ENCODE assay signal across 22 cellular contexts in the genomic region with DNA sequence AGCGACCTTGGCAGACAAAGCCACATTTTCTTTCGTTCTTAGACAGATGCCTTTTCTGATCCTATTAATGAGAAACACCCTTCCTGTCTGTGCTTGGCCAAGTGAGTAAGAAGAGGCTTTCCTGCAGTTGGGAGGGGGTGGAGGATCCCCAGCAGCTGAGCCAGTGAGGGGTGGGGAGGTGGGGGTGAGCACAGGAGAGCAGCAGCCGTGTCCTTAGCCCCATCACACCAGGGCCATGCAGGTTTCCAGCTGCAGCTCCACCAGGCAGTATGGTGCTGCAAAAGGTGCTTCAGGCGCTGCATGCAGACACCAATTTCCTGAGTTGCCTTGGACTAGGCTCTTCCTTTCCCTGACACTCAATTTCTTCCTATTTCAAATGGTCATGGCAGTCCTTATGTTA.
DNase-seq lines count a peak whose midpoint lies in the region; ATAC-seq and TF ChIP-seq lines count a peak whose summit lies in the region.
"Had no signal": no experiment of that assay in that cellular context is flagged by ENCODE, and none has a peak within 500 bp of the region (broad histone marks: within the 10 kb centered on the region; RNA-seq: fewer than 3 reads in every experiment).

No MANE protein-coding gene starts in this region.

- peaks cover 0 to 22% (median 5%) of the 10 kb centered on the region in 4 donors for H3K4me1 Mint-ChIP-seq in naive thymus-derived CD8-positive, alpha-beta T cell
- H3K4me1 Mint-ChIP-seq in HFFc6 (ENCODE audit: low read depth), result no peaks in the 10 kb centered on the region
- H3K4me1 Mint-ChIP-seq: activated CD4-positive, alpha-beta T cell treated with anti-CD3 and anti-CD28 coated beads for 36 hours; activated CD8-positive, alpha-beta memory T cell treated with anti-CD3 and anti-CD28 coated beads, Interleukin-2, amount 10 ng/mL, durations not matched to agents 7 days and 5 days had no signal

- peak overlapping the region; percentile 46 to 91 (median 84) for H3K4me2 ChIP-seq in BLaER1 treated with 17β-estradiol and CSF1 and Interleukin-3, amounts not matched to agents 10 nM and 100 nM
- H3K4me2 ChIP-seq: A549 had no signal

- peaks cover 1 to 17% (median 6%) of the 10 kb centered on the region in 5 donors for H3K27me3 Mint-ChIP-seq in naive thymus-derived CD8-positive, alpha-beta T cell
- peaks cover 14% of the 10 kb centered on the region for H3K27me3 Mint-ChIP-seq in HFFc6 (ENCODE audit: insufficient read depth)

- DNase-seq in NCI-H82 treated with DMSO at 0.1 percent for 48 hours (lab: John Stamatoyannopoulos, UW; ENCODE audit: unreplicated experiment) (peak; percentile 85), foreskin fibroblast (no peak), HFFc6 (no peak), NCI-H748 treated with DMSO at 0.1 percent for 48 hours (lab: John Stamatoyannopoulos, UW) (no peak)
- no peak for DNase-seq in naive thymus-derived CD8-positive, alpha-beta T cell
- DNase-seq: activated CD4-positive, alpha-beta T cell treated with anti-CD3 and anti-CD28 coated beads for 36 hours; activated CD8-positive, alpha-beta memory T cell treated with anti-CD3 and anti-CD28 coated beads, Interleukin-2, amount 10 ng/mL, durations not matched to agents 7 days and 5 days; body of pancreas; C1 segment of cervical spinal cord; hippocampal formation; lower lobe of right lung; MM.1S; NCI-H1694 treated with DMSO at 0.1 percent for 48 hours; NCI-H226; spleen; stimulated activated CD4-positive, alpha-beta T cell treated with anti-CD3 and anti-CD28 coated beads, Interleukin-4, amount 100 ng/mL, for 4 hours; SW 1271 had no signal

- H3K9me3 ChIP-seq in BLaER1 treated with 17β-estradiol and CSF1 and Interleukin-3, amounts not matched to agents 10 nM and 100 nM (replicated peaks in 1 of 11), result peaks cover 0 to 40% (median 25%) of the 10 kb centered on the region in 11 experiments; a peak in 16 of 22 replicates
- H3K9me3 ChIP-seq: A549, body of pancreas, lower lobe of right lung, spleen had no signal

- no peak overlapping the region for H3K4me3 Mint-ChIP-seq in naive thymus-derived CD8-positive, alpha-beta T cell
- no peak overlapping the region for H3K4me3 Mint-ChIP-seq in HFFc6
- H3K4me3 Mint-ChIP-seq: activated CD4-positive, alpha-beta T cell treated with anti-CD3 and anti-CD28 coated beads for 36 hours; activated CD8-positive, alpha-beta memory T cell treated with anti-CD3 and anti-CD28 coated beads, Interleukin-2, amount 10 ng/mL, durations not matched to agents 7 days and 5 days had no signal

- no peaks in the 10 kb centered on the region for H3K27me3 ChIP-seq in BLaER1 treated with 17β-estradiol and CSF1 and Interleukin-3, amounts not matched to agents 10 nM and 100 nM
- H3K27me3 ChIP-seq: body of pancreas had no signal

- peak; percentile 56 for ATAC-seq in GM19043 (IDR thresholded peaks at IDR 0.05; ENCODE audit: low read depth, unreplicated experiment)
- ATAC-seq in GM21825 (IDR thresholded peaks at IDR 0.05; ENCODE audit: unreplicated experiment), result peak; percentile 57
- ATAC-seq in naive thymus-derived CD8-positive, alpha-beta T cell, result no peak
- ATAC-seq: A549; activated CD4-positive, alpha-beta T cell treated with anti-CD3 and anti-CD28 coated beads for 36 hours; activated CD8-positive, alpha-beta memory T cell treated with anti-CD3 and anti-CD28 coated beads, Interleukin-2, amount 10 ng/mL, durations not matched to agents 7 days and 5 days; body of pancreas; lower lobe of right lung had no signal

- peak overlapping the region in 8 of 11 experiments; percentile 45 to 75 (median 62); a peak in 16 of 22 replicates for H3K9ac ChIP-seq in BLaER1 treated with 17β-estradiol and CSF1 and Interleukin-3, amounts not matched to agents 10 nM and 100 nM

- peak overlapping the region in 8 of 10 experiments; percentile 13 to 43 (median 33); a peak in 8 of 20 replicates for H3K4me3 ChIP-seq in BLaER1 treated with 17β-estradiol and CSF1 and Interleukin-3, amounts not matched to agents 10 nM and 100 nM
- H3K4me3 ChIP-seq in foreskin fibroblast (ENCODE audit: low read depth in 1 of 2, low read length in 2 of 2), result no peak overlapping the region
- H3K4me3 ChIP-seq: A549, body of pancreas, lower lobe of right lung, spleen had no signal

- no peak overlapping the region for H3K27ac Mint-ChIP-seq in naive thymus-derived CD8-positive, alpha-beta T cell
- no peak overlapping the region for H3K27ac Mint-ChIP-seq in HFFc6
- H3K27ac Mint-ChIP-seq: activated CD4-positive, alpha-beta T cell treated with anti-CD3 and anti-CD28 coated beads for 36 hours; activated CD8-positive, alpha-beta memory T cell treated with anti-CD3 and anti-CD28 coated beads, Interleukin-2, amount 10 ng/mL, durations not matched to agents 7 days and 5 days; activated T-helper 2 cell treated with anti-CD3 and anti-CD28 coated beads, Interferon-gamma antibody, Interleukin-2, Interleukin-4, amounts not matched to agents 10 μg/mL and 5 μg/mL and 100 μg/mL, durations not matched to agents 14 hours and 24 hours and 36 hours had no signal

- H3K9me3 Mint-ChIP-seq in naive thymus-derived CD8-positive, alpha-beta T cell, result no peaks in the 10 kb centered on the region
- H3K9me3 Mint-ChIP-seq in HFFc6, result no peaks in the 10 kb centered on the region
- H3K9me3 Mint-ChIP-seq: activated T-helper 2 cell treated with anti-CD3 and anti-CD28 coated beads, Interferon-gamma antibody, Interleukin-2, Interleukin-4, amounts not matched to agents 10 μg/mL and 5 μg/mL and 100 μg/mL, durations not matched to agents 14 hours and 24 hours and 36 hours had no signal

- peaks cover 77 to 91% (median 89%) of the 10 kb centered on the region in 10 experiments for H3K4me1 ChIP-seq in BLaER1 treated with 17β-estradiol and CSF1 and Interleukin-3, amounts not matched to agents 10 nM and 100 nM
- H3K4me1 ChIP-seq: body of pancreas, lower lobe of right lung had no signal

- peaks cover 0 to 4% (median 0%) of the 10 kb centered on the region in 11 experiments; a peak in 1 of 22 replicates for H3K36me3 ChIP-seq in BLaER1 treated with 17β-estradiol and CSF1 and Interleukin-3, amounts not matched to agents 10 nM and 100 nM
- H3K36me3 ChIP-seq: lower lobe of right lung, spleen had no signal

- peak overlapping the region in 9 of 11 experiments; percentile 76 to 93 (median 86); a peak in 18 of 22 replicates for H3K27ac ChIP-seq in BLaER1 treated with 17β-estradiol and CSF1 and Interleukin-3, amounts not matched to agents 10 nM and 100 nM
- H3K27ac ChIP-seq: A549, body of pancreas, lower lobe of right lung, spleen had no signal

- no peaks in the 10 kb centered on the region for H3K36me3 Mint-ChIP-seq in naive thymus-derived CD8-positive, alpha-beta T cell
- H3K36me3 Mint-ChIP-seq in HFFc6 (ENCODE audit: low read depth), result no peaks in the 10 kb centered on the region
- H3K36me3 Mint-ChIP-seq: activated CD8-positive, alpha-beta memory T cell treated with anti-CD3 and anti-CD28 coated beads, Interleukin-2, amount 10 ng/mL, durations not matched to agents 7 days and 5 days had no signal

- POLR2A ChIA-PET in naive thymus-derived CD8-positive, alpha-beta T cell (lab: Charles Lee), result no interaction called here

- no peaks in the 10 kb centered on the region for H4K20me1 ChIP-seq in BLaER1 treated with 17β-estradiol and CSF1 and Interleukin-3, amounts not matched to agents 10 nM and 100 nM

- TF ChIP-seq CTCF in foreskin fibroblast (IDR thresholded peaks at IDR 0.05; ENCODE audit: low read depth, low read length) (no peak), HFFc6 (IDR thresholded peaks at IDR 0.05) (no peak)

Comparison
In these comparisons a context has a peak if more than half of its experiments do, and no peak if none do; other contexts are left out.
1. H3K4me3 ChIP-seq: peak in BLaER1 treated with 17β-estradiol and CSF1 and Interleukin-3, amounts not matched to agents 10 nM and 100 nM (8 of 10); none in foreskin fibroblast (0 of 2).
2. ATAC-seq: peak in GM19043 (single experiment) and GM21825 (single experiment); none in naive thymus-derived CD8-positive, alpha-beta T cell (0 of 2).